ENCODE assay signal across 7 cellular contexts in the genomic region with DNA sequence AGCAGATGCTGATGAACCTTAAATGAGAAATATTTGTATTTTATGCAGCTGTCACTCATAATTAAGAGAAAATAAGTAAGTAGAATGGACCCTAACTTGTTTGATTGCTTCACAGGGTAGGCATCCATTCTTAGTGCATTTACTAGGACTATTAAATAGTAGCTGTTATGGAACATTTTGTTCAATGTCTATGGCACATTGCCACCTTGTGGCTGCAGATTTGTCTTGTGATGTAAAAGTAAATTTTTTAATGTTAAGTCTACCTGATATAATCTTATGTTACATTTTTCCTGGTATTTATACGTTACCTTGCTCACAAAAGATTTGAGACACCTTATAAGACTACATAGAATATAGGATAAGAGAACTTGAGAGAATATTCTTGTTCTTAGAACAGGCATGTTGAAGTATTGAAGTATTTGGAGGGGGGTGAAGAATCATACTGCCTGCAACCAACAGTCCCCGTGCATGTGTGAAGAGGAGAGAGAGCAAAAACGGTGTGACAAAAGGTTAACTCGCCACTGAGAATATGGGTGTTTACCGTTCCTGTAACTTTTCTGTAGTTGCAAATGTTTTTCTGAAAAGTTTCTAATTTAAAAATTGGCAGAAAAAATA.
A peak's percentile ranks its signal among the peaks of the same experiment; 100 is the strongest.
DNase-seq lines count a peak whose midpoint lies in the region; ATAC-seq and TF ChIP-seq lines count a peak whose summit lies in the region.

No MANE protein-coding gene starts in this region.

- ATAC-seq in GM18502 (IDR thresholded peaks at IDR 0.05; ENCODE audit: poor library complexity, unreplicated experiment) = no peak
- ATAC-seq in gastrocnemius medialis = no peak

- no peaks in the 10 kb centered on the region for H3K27me3 Mint-ChIP-seq in neural progenitor cell (ENCODE audit: insufficient read depth, low read depth)

- H2AFZ ChIP-seq in neural progenitor cell (replicated peaks) = no peak overlapping the region

- H3K4me3 Mint-ChIP-seq in neural progenitor cell = no peak overlapping the region

- H3K4me1 Mint-ChIP-seq in neural progenitor cell = no peaks in the 10 kb centered on the region

- no peaks in the 10 kb centered on the region for H3F3A ChIP-seq in neural progenitor cell (ENCODE audit: low read depth)

- no peaks in the 10 kb centered on the region for H3K9me3 Mint-ChIP-seq in neural progenitor cell

- no peaks in the 10 kb centered on the region for H3K36me3 Mint-ChIP-seq in neural progenitor cell

- no peaks in the 10 kb centered on the region for H3K36me3 ChIP-seq in esophagus squamous epithelium
- H3K36me3 ChIP-seq in neural progenitor cell = no peaks in the 10 kb centered on the region
- no peaks in the 10 kb centered on the region for H3K36me3 ChIP-seq in gastrocnemius medialis

- no peak overlapping the region for H3K27ac Mint-ChIP-seq in neural progenitor cell

- H3K4me3 ChIP-seq in esophagus squamous epithelium (no peak overlapping the region), neural progenitor cell (no peak overlapping the region), gastrocnemius medialis (no peak overlapping the region)

- peak; percentile 4 for DNase-seq in GDM1 (lab: John Stamatoyannopoulos, UW)
- DNase-seq in NAMALWA (ENCODE audit: low spot score) = peak; percentile 60
- peak; percentile 47 for DNase-seq in SW480 (ENCODE audit: low spot score)
- no peak for DNase-seq in esophagus squamous epithelium (lab: John Stamatoyannopoulos, UW)
- peak; percentile 64 for DNase-seq in neural progenitor cell (ENCODE audit: low spot score)
- no peak for DNase-seq in gastrocnemius medialis

- H3K27ac ChIP-seq in esophagus squamous epithelium = no peak overlapping the region
- no peak overlapping the region for H3K27ac ChIP-seq in neural progenitor cell
- no peak overlapping the region for H3K27ac ChIP-seq in gastrocnemius medialis

- H3K27me3 ChIP-seq in esophagus squamous epithelium = peaks cover 0 to 7% (median 0%) of the 10 kb centered on the region in 4 donors
- H3K27me3 ChIP-seq in neural progenitor cell = no peaks in the 10 kb centered on the region
- no peaks in the 10 kb centered on the region for H3K27me3 ChIP-seq in gastrocnemius medialis

- no peak overlapping the region for H3K4me2 ChIP-seq in neural progenitor cell

- no peaks in the 10 kb centered on the region for H4K20me1 ChIP-seq in neural progenitor cell (ENCODE audit: low read depth)

- peak in 5 of 6 experiments; percentile 20 to 52 (median 31) for TF ChIP-seq CTCF in esophagus squamous epithelium (IDR thresholded peaks at IDR 0.05)
- TF ChIP-seq CTCF in neural progenitor cell (IDR thresholded peaks at IDR 0.05) = peak; percentile 73
- peak in 2 of 5 experiments; percentile 22 to 33 for TF ChIP-seq CTCF in gastrocnemius medialis (IDR thresholded peaks at IDR 0.05 in 4 of 5, conservative IDR thresholded peaks at IDR 0.05 in 1 of 5)

- intact Hi-C loops in esophagus squamous epithelium (cut with DNase I) = loop anchor here (5.0 kb wide), 1 partner anchor 450 kb away; no protein-coding TSS in a partner anchor
- intact Hi-C loops in gastrocnemius medialis (cut with DNase I; ENCODE audit: low total_unique reads) = loop anchor here (1.0 kb wide), 1 partner anchor 450 kb away; no protein-coding TSS in a partner anchor

- no peaks in the 10 kb centered on the region for H3K9me3 ChIP-seq in esophagus squamous epithelium
- no peaks in the 10 kb centered on the region for H3K9me3 ChIP-seq in neural progenitor cell (ENCODE audit: low read depth)
- no peaks in the 10 kb centered on the region for H3K9me3 ChIP-seq in gastrocnemius medialis

- in situ Hi-C loops in gastrocnemius medialis (cut with MboI; ENCODE audit: low sequenced_read_pairs in 4 of 4) = loop anchor here (5.0 to 25.0 kb wide), 3 partner anchors 445 to 453 kb away; no protein-coding TSS in a partner anchor

- TF ChIP-seq POLR2A in esophagus squamous epithelium (IDR thresholded peaks at IDR 0.05) (no peak), gastrocnemius medialis (IDR thresholded peaks at IDR 0.05) (no peak)

- H3K9ac ChIP-seq in neural progenitor cell = no peak overlapping the region

- 48 to 49% methylated on average over 5 of the region's 5 CpGs for WGBS in esophagus squamous epithelium, 2 donors

- no peaks in the 10 kb centered on the region for H3K79me2 ChIP-seq in neural progenitor cell (ENCODE audit: low read depth)

- H3K4me1 ChIP-seq in esophagus squamous epithelium (no peaks in the 10 kb centered on the region), neural progenitor cell (peaks cover 6% of the 10 kb centered on the region), gastrocnemius medialis (no peaks in the 10 kb centered on the region)

Comparison
In these comparisons a context has a peak if more than half of its experiments do, and no peak if none do; other contexts are left out.
1. DNase-seq: peak in GDM1 (single experiment), NAMALWA (single experiment), SW480 (single experiment) and neural progenitor cell (single experiment); none in esophagus squamous epithelium (single experiment) and gastrocnemius medialis (0 of 2).